Comparison of ENCODE assay signal across 23 cellular contexts in the genomic region with DNA sequence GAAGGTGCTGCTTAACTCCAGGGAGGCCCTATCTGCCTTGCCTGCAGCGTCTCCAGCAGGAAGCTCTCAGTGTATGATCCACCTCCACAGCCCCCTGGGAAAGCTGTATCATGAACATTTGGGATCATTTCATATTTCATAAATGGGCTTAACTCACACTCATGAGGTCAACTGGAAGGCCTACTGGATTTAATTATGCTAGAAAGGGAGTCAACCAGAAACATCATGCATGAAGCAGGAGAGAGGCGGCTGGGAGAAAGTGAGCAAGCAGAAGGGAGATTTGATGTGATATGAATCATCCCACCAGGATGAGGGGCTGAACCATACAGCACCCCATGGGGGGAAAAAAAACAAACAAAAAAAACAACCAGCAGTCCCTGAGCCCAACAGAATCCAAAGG.
"Had no signal": no experiment of that assay in that cellular context is flagged by ENCODE, and none has a peak within 500 bp of the region (broad histone marks: within the 10 kb centered on the region; RNA-seq: fewer than 3 reads in every experiment).

No MANE protein-coding gene starts in this region.

- H3K4me2 ChIP-seq: PC-9 had no signal

- H3K4me3 Mint-ChIP-seq: activated B cell treated with CpG ODN at 0.5 μM for 24 hours; activated CD4-positive, alpha-beta memory T cell treated with anti-CD3 and anti-CD28 coated beads, Interleukin-2, amount 10 ng/mL, durations not matched to agents 7 days and 5 days; activated CD4-positive, alpha-beta T cell treated with anti-CD3 and anti-CD28 coated beads for 36 hours; activated naive CD4-positive, alpha-beta T cell treated with anti-CD3 and anti-CD28 coated beads, Interleukin-2, amount 10 ng/mL, durations not matched to agents 7 days and 5 days; activated naive CD8-positive, alpha-beta T cell treated with anti-CD3 and anti-CD28 coated beads for 36 hours; activated T-cell treated with anti-CD3 and anti-CD28 coated beads, Interleukin-2, amount 50 U/mL, for 72 hours; central memory CD8-positive, alpha-beta T cell; T-helper 1 cell treated with Interleukin-12 subunit alpha and Interleukin-12 subunit beta and Interleukin-4 antibody, amounts not matched to agents 30 μg/mL and 1 μg/mL, for 36 hours had no signal

- H3K4me3 ChIP-seq: body of pancreas, K562, PC-9 had no signal

- H3K4me1 ChIP-seq: body of pancreas had no signal

- H3K27ac Mint-ChIP-seq: activated B cell treated with CpG ODN at 0.5 μM for 24 hours; activated CD4-positive, alpha-beta memory T cell treated with anti-CD3 and anti-CD28 coated beads, Interleukin-2, amount 10 ng/mL, durations not matched to agents 7 days and 5 days; activated CD4-positive, alpha-beta T cell treated with anti-CD3 and anti-CD28 coated beads for 36 hours; activated naive CD4-positive, alpha-beta T cell treated with anti-CD3 and anti-CD28 coated beads, Interleukin-2, amount 10 ng/mL, durations not matched to agents 7 days and 5 days; activated naive CD8-positive, alpha-beta T cell treated with anti-CD3 and anti-CD28 coated beads for 36 hours; activated T-cell treated with anti-CD3 and anti-CD28 coated beads, Interleukin-2, amount 50 U/mL, for 72 hours; activated T-helper 2 cell treated with anti-CD3 and anti-CD28 coated beads, Interferon-gamma antibody, Interleukin-2, Interleukin-4, amounts not matched to agents 10 μg/mL and 5 μg/mL and 100 μg/mL, durations not matched to agents 14 hours and 24 hours and 36 hours; T-helper 1 cell treated with Interleukin-12 subunit alpha and Interleukin-12 subunit beta and Interleukin-4 antibody, amounts not matched to agents 30 μg/mL and 1 μg/mL, for 36 hours had no signal

- H3K27ac ChIP-seq: body of pancreas, PC-9 had no signal

- ATAC-seq: activated CD4-positive, alpha-beta T cell treated with anti-CD3 and anti-CD28 coated beads for 36 hours; activated T-cell treated with anti-CD3 and anti-CD28 coated beads, Interleukin-2, amount 50 U/mL, for 72 hours; body of pancreas; K562 had no signal

- DNase-seq: activated B cell treated with CpG ODN at 0.5 μM for 24 hours; activated CD4-positive, alpha-beta memory T cell treated with anti-CD3 and anti-CD28 coated beads, Interleukin-2, amount 10 ng/mL, durations not matched to agents 7 days and 5 days; activated CD4-positive, alpha-beta T cell treated with anti-CD3 and anti-CD28 coated beads for 36 hours; activated CD4-positive, alpha-beta T cell treated with anti-CD3 and anti-CD28 coated beads, Interleukin-2, amount 50 U/mL, for 1 hour; activated CD8-positive, alpha-beta memory T cell treated with anti-CD3 and anti-CD28 coated beads, Interleukin-2, amount 50 U/mL, for 4 hours; activated gamma-delta T cell treated with Interleukin-2 at 50 U/mL for 16 hours; activated naive CD4-positive, alpha-beta T cell treated with anti-CD3 and anti-CD28 coated beads, Interleukin-2, amount 10 ng/mL, durations not matched to agents 7 days and 5 days; activated naive CD8-positive, alpha-beta T cell treated with anti-CD3 and anti-CD28 coated beads for 36 hours; activated T-cell treated with anti-CD3 and anti-CD28 coated beads, Interleukin-2, amount 50 U/mL, for 72 hours; anterior cingulate cortex; body of pancreas; Kasumi-1; NCI-H1105 treated with DMSO at 0.1 percent for 48 hours; NCI-H1436 treated with DMSO at 0.1 percent for 48 hours; NCI-H187; NCI-H2081; NCI-H524; PC-9; SHP77 treated with DMSO at 0.1 percent for 48 hours had no signal

- H3K27me3 ChIP-seq: body of pancreas had no signal

- H3K9me3 ChIP-seq: body of pancreas had no signal

- H3K9me3 Mint-ChIP-seq: activated B cell treated with CpG ODN at 0.5 μM for 24 hours; activated CD4-positive, alpha-beta memory T cell treated with anti-CD3 and anti-CD28 coated beads, Interleukin-2, amount 10 ng/mL, durations not matched to agents 7 days and 5 days; activated naive CD4-positive, alpha-beta T cell treated with anti-CD3 and anti-CD28 coated beads, Interleukin-2, amount 10 ng/mL, durations not matched to agents 7 days and 5 days; activated naive CD8-positive, alpha-beta T cell treated with anti-CD3 and anti-CD28 coated beads for 36 hours; activated T-helper 2 cell treated with anti-CD3 and anti-CD28 coated beads, Interferon-gamma antibody, Interleukin-2, Interleukin-4, amounts not matched to agents 10 μg/mL and 5 μg/mL and 100 μg/mL, durations not matched to agents 14 hours and 24 hours and 36 hours; central memory CD8-positive, alpha-beta T cell had no signal

- H3K27me3 Mint-ChIP-seq: activated B cell treated with CpG ODN at 0.5 μM for 24 hours; activated CD4-positive, alpha-beta memory T cell treated with anti-CD3 and anti-CD28 coated beads, Interleukin-2, amount 10 ng/mL, durations not matched to agents 7 days and 5 days; activated CD4-positive, alpha-beta T cell treated with anti-CD3 and anti-CD28 coated beads for 36 hours; activated naive CD4-positive, alpha-beta T cell treated with anti-CD3 and anti-CD28 coated beads, Interleukin-2, amount 10 ng/mL, durations not matched to agents 7 days and 5 days; activated naive CD8-positive, alpha-beta T cell treated with anti-CD3 and anti-CD28 coated beads for 36 hours; central memory CD8-positive, alpha-beta T cell had no signal

- H2AFZ ChIP-seq: PC-9 had no signal

- H3K4me1 Mint-ChIP-seq: activated CD4-positive, alpha-beta memory T cell treated with anti-CD3 and anti-CD28 coated beads, Interleukin-2, amount 10 ng/mL, durations not matched to agents 7 days and 5 days; activated CD4-positive, alpha-beta T cell treated with anti-CD3 and anti-CD28 coated beads for 36 hours; activated naive CD4-positive, alpha-beta T cell treated with anti-CD3 and anti-CD28 coated beads, Interleukin-2, amount 10 ng/mL, durations not matched to agents 7 days and 5 days; activated naive CD8-positive, alpha-beta T cell treated with anti-CD3 and anti-CD28 coated beads for 36 hours; central memory CD8-positive, alpha-beta T cell had no signal

- H3K36me3 Mint-ChIP-seq: activated naive CD4-positive, alpha-beta T cell treated with anti-CD3 and anti-CD28 coated beads, Interleukin-2, amount 10 ng/mL, durations not matched to agents 7 days and 5 days had no signal
